ENCODE assay signal across 1 cellular context in genomic region chr11:115330693-115331482, GRCh38.
TF ChIP-seq lines count a peak whose summit lies in the region.

No MANE protein-coding gene starts in this region.

TF ChIP-seq in GM23338, 12 proteins besides CTCF, POLR2A, EP300 and RAD21 (continued from another document):
- TF ChIP-seq REST (IDR thresholded peaks at IDR 0.05; ENCODE audit: unreplicated experiment) = no peak
